In genomic region chr5:56269216-56269927, GRCh38 we compare ENCODE assay signal across 9 cellular contexts. TPM values are rescaled to one million over a fixed set of nuclear protein-coding genes. Genes with fewer than 3 reads are reported as not detected.
DNase-seq lines count a peak whose midpoint lies in the region; ATAC-seq and TF ChIP-seq lines count a peak whose summit lies in the region.
"Had no signal": no experiment of that assay in that cellular context is flagged by ENCODE, and none has a peak within 500 bp of the region (broad histone marks: within the 10 kb centered on the region; RNA-seq: fewer than 3 reads in every experiment).

No MANE protein-coding gene starts in this region.

- peaks cover 0 to 4% (median 0%) of the 10 kb centered on the region in 4 donors for H3K4me1 ChIP-seq in Peyer's patch
- peaks cover 0 to 10% (median 5%) of the 10 kb centered on the region in 4 donors for H3K4me1 ChIP-seq in stomach

- ATAC-seq in HG02763 (IDR thresholded peaks at IDR 0.05; ENCODE audit: unreplicated experiment) = peak; percentile 53
- no peak for ATAC-seq in GM21723 (IDR thresholded peaks at IDR 0.05; ENCODE audit: unreplicated experiment)

- no peak for TF ChIP-seq EP300 in stomach (IDR thresholded peaks at IDR 0.05)

- H3K36me3 ChIP-seq in Peyer's patch (no peaks in the 10 kb centered on the region), stomach (no peaks in the 10 kb centered on the region)

- H3K27ac Mint-ChIP-seq in mesothelial cell of epicardium = peak overlapping the region; percentile 76

- TF ChIP-seq POLR2A in Peyer's patch (IDR thresholded peaks at IDR 0.05) (no peak), stomach (IDR thresholded peaks at IDR 0.05) (no peak)

- H3K4me3 Mint-ChIP-seq in mesothelial cell of epicardium = no peak overlapping the region

- no peaks in the 10 kb centered on the region for H3K36me3 Mint-ChIP-seq in mesothelial cell of epicardium

- no peaks in the 10 kb centered on the region for H3K27me3 Mint-ChIP-seq in mesothelial cell of epicardium (ENCODE audit: low read depth)

- H3K9me3 ChIP-seq in Peyer's patch = no peaks in the 10 kb centered on the region
- H3K9me3 ChIP-seq in stomach = no peaks in the 10 kb centered on the region

- WGBS in stomach, 5 donors = 36 to 56% (median 43%) methylated on average over 6 of the region's 6 CpGs

- H3K9me3 Mint-ChIP-seq in mesothelial cell of epicardium = no peaks in the 10 kb centered on the region

- peak in 2 of 3 experiments; percentile 12 to 14 for DNase-seq in NCI-H1417 (lab: John Stamatoyannopoulos, UW)
- DNase-seq in NCI-H1417 treated with DMSO at 0.1 percent for 48 hours (lab: John Stamatoyannopoulos, UW) = no peak
- DNase-seq in Peyer's patch = no peak
- peak; percentile 61 for DNase-seq in dedifferentiated amniotic fluid mesenchymal stem cell (ENCODE audit: extremely low spot score)
- no peak for DNase-seq in mesothelial cell of epicardium (ENCODE audit: low spot score in 2 of 2, unreplicated experiment in 2 of 2)
- DNase-seq in stomach = no peak

- intact Hi-C loops in stomach (cut with DNase I; ENCODE audit: low total_unique reads) = loop anchor here (5.0 kb wide), 1 partner anchor 568 kb away; no protein-coding TSS in a partner anchor

- TF ChIP-seq CTCF in Peyer's patch (IDR thresholded peaks at IDR 0.05) (peak in 5 of 6 experiments; percentile 19 to 44 (median 34)), mesothelial cell of epicardium (IDR thresholded peaks at IDR 0.05; ENCODE audit: unreplicated experiment) (peak; percentile 61), stomach (IDR thresholded peaks at IDR 0.05) (peak in 2 of 7 experiments; percentile 17 to 37)

- H3K4me3 ChIP-seq in Peyer's patch = no peak overlapping the region
- H3K4me3 ChIP-seq in stomach = no peak overlapping the region

- H3K27me3 ChIP-seq in Peyer's patch (no peaks in the 10 kb centered on the region), stomach (no peaks in the 10 kb centered on the region)

- H3K27ac ChIP-seq in Peyer's patch = no peak overlapping the region
- no peak overlapping the region for H3K27ac ChIP-seq in stomach

- peaks cover 22% of the 10 kb centered on the region for H3K4me1 Mint-ChIP-seq in mesothelial cell of epicardium

RNA-seq across cellular contexts. Expression of gene ANKRD55, which starts 36.2 kb away (rescaled TPM):
- 1 to 10 TPM in 1 of 4 donors, under 1 TPM in 1, not detected in 2; 0.80 to 8.3 TPM for total RNA-seq in Peyer's patch
- 0.18 TPM in 1 of 3 replicates, not detected in the others for total RNA-seq in mesothelial cell of epicardium
- under 1 TPM in 1 of 5 donors, not detected in 4; 0.18 TPM for total RNA-seq in stomach
- under 1 TPM in 1 of 3 donors, not detected in 2; 0.08 TPM for polyA plus RNA-seq in stomach
- total RNA-seq: activated CD8-positive, alpha-beta memory T cell treated with anti-CD3 and anti-CD28 coated beads for 36 hours had no signal

Comparison
In these comparisons a context has a peak if more than half of its experiments do, and no peak if none do; other contexts are left out.
1. DNase-seq: peak in NCI-H1417 (2 of 3) and dedifferentiated amniotic fluid mesenchymal stem cell (single experiment); none in NCI-H1417 treated with DMSO at 0.1 percent for 48 hours (single experiment), Peyer's patch (0 of 3), mesothelial cell of epicardium (0 of 2) and stomach (single experiment).